1 cellular context compared by ENCODE assay signal in genomic region chr2:23926750-23927627, GRCh38.
A peak's percentile ranks its signal among the peaks of the same experiment; 100 is the strongest.
TF ChIP-seq lines count a peak whose summit lies in the region.

TSS of gene ATAD2B (minus strand) at chr2:23927123. CDS start at chr2:23926770, 353 bp downstream.

TF ChIP-seq in HepG2, 621 proteins besides CTCF, POLR2A, EP300 and RAD21 (continued from another document and continues in another):
- TF ChIP-seq ZNF280D (CRISPR knock-in tag; IDR thresholded peaks at IDR 0.05) (peak; percentile 29), WIZ (CRISPR knock-in tag; IDR thresholded peaks at IDR 0.05) (no peak), GRHL1 (CRISPR knock-in tag; conservative IDR thresholded peaks at IDR 0.05) (no peak), ZNF652 (CRISPR knock-in tag; IDR thresholded peaks at IDR 0.05; ENCODE audit: borderline replicate concordance, low read depth) (no peak), PRDM4 (CRISPR knock-in tag; IDR thresholded peaks at IDR 0.05; ENCODE audit: borderline replicate concordance) (no peak), CCAR2 (optimal IDR thresholded peaks at IDR 0.05; ENCODE audit: low read depth, low read length) (no peak), MYNN (CRISPR knock-in tag; IDR thresholded peaks at IDR 0.05; ENCODE audit: low read depth) (no peak), ZNF180 (CRISPR knock-in tag; IDR thresholded peaks at IDR 0.05; ENCODE audit: borderline replicate concordance, low read depth) (0 out of 2 replicates have a peak, but pooled peaks have one; percentile 66), TEAD2 (CRISPR knock-in tag; IDR thresholded peaks at IDR 0.05) (0 out of 2 replicates have a peak, but pooled peaks have one; percentile 31), HNRNPL (IDR thresholded peaks at IDR 0.05; ENCODE audit: low read depth, low read length) (peak; percentile 15; the same call in 1 of the 2 replicates), ZSCAN9 (CRISPR knock-in tag; IDR thresholded peaks at IDR 0.05; ENCODE audit: borderline replicate concordance) (peak; percentile 73; the same call in 1 of the 2 replicates), HMG20A (CRISPR knock-in tag; IDR thresholded peaks at IDR 0.05; ENCODE audit: borderline replicate concordance) (no peak), RFXANK (CRISPR knock-in tag; IDR thresholded peaks at IDR 0.05) (0 out of 2 replicates have a peak, but pooled peaks have one; percentile 43), ZNF460 (CRISPR knock-in tag; IDR thresholded peaks at IDR 0.05; ENCODE audit: borderline replicate concordance) (no peak; the same call in 1 of the 2 replicates), EZH2 (conservative IDR thresholded peaks at IDR 0.05; ENCODE audit: low read depth, low read length) (no peak), CCDC6 (CRISPR knock-in tag; IDR thresholded peaks at IDR 0.05) (peak; percentile 94), ZNF576 (CRISPR knock-in tag; IDR thresholded peaks at IDR 0.05) (0 out of 2 replicates have a peak, but pooled peaks have one; percentile 71), TIGD3 (CRISPR knock-in tag; IDR thresholded peaks at IDR 0.05; ENCODE audit: borderline replicate concordance) (no peak), SUZ12 (IDR thresholded peaks at IDR 0.05; ENCODE audit: low read depth, low read length) (no peak), FOSL1 (CRISPR knock-in tag; IDR thresholded peaks at IDR 0.05; ENCODE audit: borderline replicate concordance) (peak; percentile 40; the same call in 1 of the 2 replicates), DZIP1 (CRISPR knock-in tag; IDR thresholded peaks at IDR 0.05) (peak; percentile 92; the same call in 1 of the 2 replicates), TCF7L2 (IDR thresholded peaks at IDR 0.05; ENCODE audit: low read depth, low read length) (no peak), ZMAT5 (CRISPR knock-in tag; IDR thresholded peaks at IDR 0.05; ENCODE audit: borderline replicate concordance, low read depth) (no peak), MBNL3 (CRISPR knock-in tag; conservative IDR thresholded peaks at IDR 0.05) (no peak), NFKB2 (CRISPR knock-in tag; IDR thresholded peaks at IDR 0.05; ENCODE audit: borderline replicate concordance) (peak; percentile 93; the same call in 1 of the 2 replicates), PPARG (CRISPR knock-in tag; conservative IDR thresholded peaks at IDR 0.05) (peak; percentile 84; the same call in 1 of the 2 replicates), ZSCAN31 (CRISPR knock-in tag; IDR thresholded peaks at IDR 0.05; ENCODE audit: low read depth) (peak; percentile 99), SRY (CRISPR knock-in tag; IDR thresholded peaks at IDR 0.05) (no peak), E2F1 (CRISPR knock-in tag; IDR thresholded peaks at IDR 0.05) (peak; percentile 70; the same call in 1 of the 2 replicates), ZNF574 (CRISPR knock-in tag; IDR thresholded peaks at IDR 0.05) (peak; percentile 99), ZFP90 (CRISPR knock-in tag; IDR thresholded peaks at IDR 0.05; ENCODE audit: borderline replicate concordance) (peak; percentile 85), ZNF496 (CRISPR knock-in tag; IDR thresholded peaks at IDR 0.05; ENCODE audit: insufficient replicate concordance) (no peak), SALL1 (CRISPR knock-in tag; IDR thresholded peaks at IDR 0.05) (peak; percentile 97), ZBTB44 (CRISPR knock-in tag; IDR thresholded peaks at IDR 0.05) (peak; percentile 70; the same call in 1 of the 2 replicates), ZNF362 (CRISPR knock-in tag; IDR thresholded peaks at IDR 0.05; ENCODE audit: borderline replicate concordance) (peak; percentile 79; the same call in 1 of the 2 replicates), TEF (CRISPR knock-in tag; IDR thresholded peaks at IDR 0.05) (peak; percentile 16), ZNF253 (CRISPR knock-in tag; IDR thresholded peaks at IDR 0.05; ENCODE audit: borderline replicate concordance) (peak; percentile 93), ZNF879 (CRISPR knock-in tag; IDR thresholded peaks at IDR 0.05) (no peak)
